8 cellular contexts compared by ENCODE assay signal in the genomic region with DNA sequence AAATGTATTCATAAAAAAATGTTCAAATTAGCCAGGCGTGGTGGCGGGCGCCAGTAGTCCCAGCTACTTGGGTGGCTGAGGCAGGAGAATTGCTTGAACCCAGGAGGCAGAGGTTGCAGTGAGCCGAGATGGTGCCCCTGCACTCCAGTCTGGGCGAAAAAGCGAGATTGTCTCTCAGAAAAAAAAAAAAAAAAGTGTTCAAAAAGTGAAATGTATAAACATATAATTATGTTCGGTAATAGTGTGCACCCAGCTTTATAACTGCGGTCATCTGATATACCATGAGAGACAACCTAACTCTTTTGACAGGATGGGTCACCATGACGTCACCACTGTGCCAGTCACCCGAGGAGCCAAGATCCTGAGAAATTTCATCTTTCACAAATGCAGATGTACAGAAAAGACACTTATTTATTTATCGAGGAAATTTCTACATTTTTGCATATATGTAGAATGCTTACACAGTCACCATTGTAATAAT. TPM values are rescaled to one million over a fixed set of nuclear protein-coding genes. Genes with fewer than 3 reads are reported as not detected.
DNase-seq lines count a peak whose midpoint lies in the region; ATAC-seq and TF ChIP-seq lines count a peak whose summit lies in the region.

No MANE protein-coding gene starts in this region.

- no peaks in the 10 kb centered on the region for H3K27me3 ChIP-seq in right atrium auricular region
- no peaks in the 10 kb centered on the region for H3K27me3 ChIP-seq in SJSA1 (replicated peaks)
- peaks cover 10% of the 10 kb centered on the region for H3K27me3 ChIP-seq in osteoblast (ENCODE audit: insufficient read depth, low read length)

- H3K4me3 ChIP-seq in right atrium auricular region (peak overlapping the region; percentile 94 to 96), SJSA1 (peak overlapping the region; percentile 99), osteoblast (ENCODE audit: insufficient read depth, low read length) (peak overlapping the region; percentile 87)

- H2AFZ ChIP-seq in osteoblast (ENCODE audit: low read length), result peak overlapping the region; percentile 84

- H4K20me1 ChIP-seq in osteoblast (ENCODE audit: insufficient read depth, low read length), result peaks cover 17% of the 10 kb centered on the region

- H3K4me2 ChIP-seq in osteoblast (ENCODE audit: insufficient read depth, low read length), result peak overlapping the region; percentile 93

- TF ChIP-seq CTCF in right atrium auricular region (IDR thresholded peaks at IDR 0.05) (no peak), osteoblast (IDR thresholded peaks at IDR 0.05; ENCODE audit: extremely low read depth, low read depth, low read length) (no peak)

- no peak for TF ChIP-seq POLR2A in erythroblast (IDR thresholded peaks at IDR 0.05; ENCODE audit: low read length)

- DNase-seq in right atrium auricular region (ENCODE audit: low spot score) (no peak), cardiac septum (ENCODE audit: low spot score) (no peak), SJSA1 (ENCODE audit: low read depth in 1 of 2, low spot score in 2 of 2) (no peak), erythroblast (lab: John Stamatoyannopoulos, UW) (peak; percentile 13 to 46), osteoblast (ENCODE audit: insufficient read length, low spot score, missing footprints) (no peak), left lobe of liver (ENCODE audit: low spot score) (no peak)
- DNase-seq in stimulated activated CD4-positive, alpha-beta T cell treated with anti-CD3 and anti-CD28 coated beads, Interleukin-12 subunit alpha, Interleukin-12 subunit beta, amount 100 ng/mL, for 4 hours, result no peak

- intact Hi-C loops in cardiac septum (cut with DNase I), result loop anchor here (5.0 to 10.0 kb wide), 6 partner anchors 47 to 615 kb away; a partner anchor contains a TSS

- H3K4me1 ChIP-seq in right atrium auricular region (peaks cover 0 to 37% of the 10 kb centered on the region in 2 donors), SJSA1 (replicated peaks) (peaks cover 13% of the 10 kb centered on the region), osteoblast (ENCODE audit: insufficient read depth, low read length) (peaks cover 22% of the 10 kb centered on the region)

- peaks cover 42% of the 10 kb centered on the region for H3K79me2 ChIP-seq in osteoblast (ENCODE audit: insufficient read depth, low read length)

- ATAC-seq in GM18870 (IDR thresholded peaks at IDR 0.05; ENCODE audit: unreplicated experiment) (no peak), left lobe of liver (no peak)

- H3K27ac ChIP-seq in right atrium auricular region (peak overlapping the region; percentile 19 to 41), SJSA1 (no peak overlapping the region), osteoblast (ENCODE audit: low read depth, low read length) (no peak overlapping the region)

- no peaks in the 10 kb centered on the region for H3K36me3 ChIP-seq in right atrium auricular region
- peaks cover 4% of the 10 kb centered on the region for H3K36me3 ChIP-seq in SJSA1
- H3K36me3 ChIP-seq in osteoblast (ENCODE audit: insufficient read depth, low read length), result no peaks in the 10 kb centered on the region

- H3K9me3 ChIP-seq in right atrium auricular region, result no peaks in the 10 kb centered on the region
- no peaks in the 10 kb centered on the region for H3K9me3 ChIP-seq in SJSA1 (replicated peaks)
- H3K9me3 ChIP-seq in osteoblast (ENCODE audit: low read depth, low read length), result no peaks in the 10 kb centered on the region

RNA-seq across cellular contexts. Expression of a gene that starts 0.6 kb away (rescaled TPM):
- total RNA-seq in right atrium auricular region (10 to 100 TPM; 16.3 to 19.8 TPM), cardiac septum (19.3 TPM), osteoblast (6.5 and 10.3 TPM in 2 replicates), left lobe of liver (4.6 TPM)
- total RNA-seq in SJSA1 (2014; rRNA removed; shearing (Covaris generic)), result 7.3 and 16.0 TPM in 2 replicates

RNA-seq across cellular contexts. Expression of a gene that starts 19.6 kb away (rescaled TPM):
- total RNA-seq in right atrium auricular region, result 10 to 100 TPM; 13.3 to 13.8 TPM
- 8.7 TPM for total RNA-seq in cardiac septum
- total RNA-seq in SJSA1 (2014; rRNA removed; shearing (Covaris generic)), result 2.1 and 3.6 TPM in 2 replicates
- total RNA-seq in osteoblast, result 33.3 and 39.8 TPM in 2 replicates
- 6.3 TPM for total RNA-seq in left lobe of liver

RNA-seq across cellular contexts. Expression of a gene that starts 47.2 kb away (rescaled TPM):
- total RNA-seq in right atrium auricular region (10 to 100 TPM; 15.4 to 15.6 TPM), cardiac septum (21.7 TPM), osteoblast (24.2 and 25.0 TPM in 2 replicates), left lobe of liver (7.3 TPM)
- total RNA-seq in SJSA1 (2014; rRNA removed; shearing (Covaris generic)), result 31.1 TPM in 2 replicates

Comparison
In these comparisons a context has a peak if more than half of its experiments do, and no peak if none do; other contexts are left out.
1. DNase-seq: peak in erythroblast (2 of 2); none in right atrium auricular region (single experiment), cardiac septum (single experiment), SJSA1 (0 of 2), osteoblast (single experiment), stimulated activated CD4-positive, alpha-beta T cell treated with anti-CD3 and anti-CD28 coated beads, Interleukin-12 subunit alpha, Interleukin-12 subunit beta, amount 100 ng/mL, for 4 hours (single experiment) and left lobe of liver (single experiment).
2. H3K27ac ChIP-seq: peak in right atrium auricular region (2 of 2); none in SJSA1 (single experiment) and osteoblast (single experiment).
3. Peak in every context shown above with its lines, with median percentiles within 50 percentile points of each other: H3K4me3 ChIP-seq.